In genomic region chr6:142304241-142304640, GRCh38 we compare ENCODE assay signal across 4 cellular contexts.
TF ChIP-seq lines count a peak whose summit lies in the region.

No MANE protein-coding gene starts in this region.

TF ChIP-seq in SK-N-SH, 30 proteins besides CTCF, POLR2A, EP300 and RAD21:
- TF ChIP-seq TEAD4 (IDR thresholded peaks at IDR 0.05; ENCODE audit: borderline replicate concordance, insufficient read depth) (no peak), USF1 (IDR thresholded peaks at IDR 0.05; ENCODE audit: borderline replicate concordance, low read depth) (no peak), EZH2phosphoT487 (IDR thresholded peaks at IDR 0.05; ENCODE audit: borderline replicate concordance, low read depth) (no peak), TCF12 (IDR thresholded peaks at IDR 0.05) (no peak), MEF2A (IDR thresholded peaks at IDR 0.05; ENCODE audit: borderline replicate concordance, low read depth) (no peak), FOSL2 (IDR thresholded peaks at IDR 0.05; ENCODE audit: borderline replicate concordance, low read depth) (no peak)
TF ChIP-seq in SK-N-SH: peak in this region for 0.

TF ChIP-seq in SK-N-SH treated with all-trans-retinoic acid at 6 μM for 48 hours, 23 proteins besides CTCF, POLR2A, EP300 and RAD21:
- no peak for TF ChIP-seq CSRNP3 (CRISPR knock-in tag; IDR thresholded peaks at IDR 0.05)
- no peak for TF ChIP-seq ESRRG (CRISPR knock-in tag; IDR thresholded peaks at IDR 0.05)
- no peak for TF ChIP-seq GLIS3 (CRISPR knock-in tag; IDR thresholded peaks at IDR 0.05)
- no peak for TF ChIP-seq ISL1 (CRISPR knock-in tag; IDR thresholded peaks at IDR 0.05)
- no peak for TF ChIP-seq ZNF70 (CRISPR knock-in tag; IDR thresholded peaks at IDR 0.05)
- no peak for TF ChIP-seq PATZ1 (CRISPR knock-in tag; IDR thresholded peaks at IDR 0.05; ENCODE audit: borderline replicate concordance)
- no peak for TF ChIP-seq SNAI2 (CRISPR knock-in tag; IDR thresholded peaks at IDR 0.05)
- TF ChIP-seq ZNF8 (CRISPR knock-in tag; IDR thresholded peaks at IDR 0.05): no peak
- no peak for TF ChIP-seq ZNF565 (CRISPR knock-in tag; conservative IDR thresholded peaks at IDR 0.05; ENCODE audit: low read depth)
- TF ChIP-seq TOX (CRISPR knock-in tag; IDR thresholded peaks at IDR 0.05; ENCODE audit: borderline replicate concordance): no peak
- no peak for TF ChIP-seq ZFP30 (CRISPR knock-in tag; IDR thresholded peaks at IDR 0.05)
- no peak for TF ChIP-seq CREB5 (CRISPR knock-in tag; IDR thresholded peaks at IDR 0.05; ENCODE audit: low read depth)
- TF ChIP-seq PPARA (CRISPR knock-in tag; IDR thresholded peaks at IDR 0.05; ENCODE audit: borderline replicate concordance): no peak
- TF ChIP-seq OSR1 (CRISPR knock-in tag; IDR thresholded peaks at IDR 0.05): no peak

TF ChIP-seq in endothelial cell of umbilical vein, 7 proteins besides CTCF, POLR2A, EP300 and RAD21:
- TF ChIP-seq MAX (IDR thresholded peaks at IDR 0.05; ENCODE audit: insufficient read depth, insufficient read length): no peak
- no peak for TF ChIP-seq GATA2 (IDR thresholded peaks at IDR 0.05; ENCODE audit: insufficient read depth, insufficient read length, low read depth, low read length)
- TF ChIP-seq MYC (IDR thresholded peaks at IDR 0.05; ENCODE audit: low read depth, low read length): no peak
- TF ChIP-seq EZH2 (IDR thresholded peaks at IDR 0.05; ENCODE audit: borderline replicate concordance, low read depth, low read length, severe bottlenecking): no peak
- TF ChIP-seq POLR2AphosphoS5 (IDR thresholded peaks at IDR 0.05; ENCODE audit: insufficient read depth, low read depth, low read length): no peak
- TF ChIP-seq JUN (IDR thresholded peaks at IDR 0.05; ENCODE audit: borderline replicate concordance, insufficient read depth, insufficient read length, low read depth): no peak

TF ChIP-seq in liver, 16 proteins besides CTCF, POLR2A, EP300 and RAD21:
- TF ChIP-seq SP1 (IDR thresholded peaks at IDR 0.05) (no peak), FOXA2 (IDR thresholded peaks at IDR 0.05) (no peak), FOXA1 (IDR thresholded peaks at IDR 0.05) (no peak), EGR1 (IDR thresholded peaks at IDR 0.05; ENCODE audit: low read depth in 2 of 2) (no peak), MAX (IDR thresholded peaks at IDR 0.05) (no peak), JUND (IDR thresholded peaks at IDR 0.05) (no peak), TAF1 (conservative IDR thresholded peaks at IDR 0.05) (no peak), NR2F2 (IDR thresholded peaks at IDR 0.05) (no peak), ZBTB33 (IDR thresholded peaks at IDR 0.05) (no peak), GABPA (IDR thresholded peaks at IDR 0.05 in 1 of 2, conservative IDR thresholded peaks at IDR 0.05 in 1 of 2) (no peak), HNF4G (IDR thresholded peaks at IDR 0.05) (no peak), ATF3 (IDR thresholded peaks at IDR 0.05) (no peak), HNF4A (conservative IDR thresholded peaks at IDR 0.05) (no peak), RXRA (IDR thresholded peaks at IDR 0.05) (no peak), YY1 (IDR thresholded peaks at IDR 0.05) (no peak), REST (IDR thresholded peaks at IDR 0.05) (no peak)
